9 cellular contexts compared by ENCODE assay signal in genomic region chrX:13194291-13195103, GRCh38.
DNase-seq lines count a peak whose midpoint lies in the region; ATAC-seq and TF ChIP-seq lines count a peak whose summit lies in the region.
"Had no signal": no experiment of that assay in that cellular context is flagged by ENCODE, and none has a peak within 500 bp of the region (broad histone marks: within the 10 kb centered on the region; RNA-seq: fewer than 3 reads in every experiment).

No MANE protein-coding gene starts in this region.

- peaks cover 32% of the 10 kb centered on the region for H3K4me1 ChIP-seq in HEK293 (ENCODE audit: control insufficient read depth, insufficient read depth, low read length)

- no peaks in the 10 kb centered on the region for H3K9me3 Mint-ChIP-seq in activated CD8-positive, alpha-beta T cell treated with anti-CD3 and anti-CD28 coated beads for 36 hours
- H3K9me3 Mint-ChIP-seq: memory B cell had no signal

- no peaks in the 10 kb centered on the region for H3K27me3 Mint-ChIP-seq in activated CD8-positive, alpha-beta T cell treated with anti-CD3 and anti-CD28 coated beads for 36 hours
- H3K27me3 Mint-ChIP-seq: memory B cell had no signal

- TF ChIP-seq CTCF in HEK293 (tag by site-specific recombination; IDR thresholded peaks at IDR 0.05), result no peak
- no peak for TF ChIP-seq CTCF in activated CD8-positive, alpha-beta T cell treated with anti-CD3 and anti-CD28 coated beads for 36 hours (IDR thresholded peaks at IDR 0.05)

- intact Hi-C loops in activated CD8-positive, alpha-beta T cell treated with anti-CD3 and anti-CD28 coated beads for 36 hours (cut with micrococcal nuclease), result no loop called here

- H3K4me3 ChIP-seq in HEK293 (ENCODE audit: low read depth, low read length), result no peak overlapping the region

- H3K27ac Mint-ChIP-seq in activated CD8-positive, alpha-beta T cell treated with anti-CD3 and anti-CD28 coated beads for 36 hours, result no peak overlapping the region
- H3K27ac Mint-ChIP-seq: memory B cell had no signal

- CTCF ChIA-PET in HEK293 (lab: Yijun Ruan, JAX), result interaction anchor here (0.6 to 2.3 kb wide), 8 partner anchors 18 to 248 kb away, joined by 3 to 15 read pairs (median 4); no protein-coding TSS in a partner anchor
- CTCF ChIA-PET in activated CD8-positive, alpha-beta T cell treated with anti-CD3 and anti-CD28 coated beads for 36 hours (lab: Charles Lee), result no interaction called here

- DNase-seq in A172 (ENCODE audit: low spot score), result peak; percentile 8
- peak; percentile 37 for DNase-seq in NCI-H2227 (lab: John Stamatoyannopoulos, UW; ENCODE audit: unreplicated experiment)
- peak; percentile 65 for DNase-seq in dermis blood vessel endothelial cell
- no peak for DNase-seq in stimulated activated naive CD4-positive, alpha-beta T cell treated with Interleukin-2 at 50 U/mL for 16 hours (lab: John Stamatoyannopoulos, UW)
- DNase-seq in activated CD8-positive, alpha-beta T cell treated with anti-CD3 and anti-CD28 coated beads for 36 hours, result no peak
- no peak for DNase-seq in globus pallidus (ENCODE audit: low spot score)
- DNase-seq in substantia nigra (lab: John Stamatoyannopoulos, UW), result no peak

- H3K36me3 ChIP-seq in HEK293 (ENCODE audit: control insufficient read depth in 2 of 2, insufficient read depth in 1 of 2, low read length in 2 of 2), result no peaks in the 10 kb centered on the region

- H3K36me3 Mint-ChIP-seq in activated CD8-positive, alpha-beta T cell treated with anti-CD3 and anti-CD28 coated beads for 36 hours (ENCODE audit: low read depth), result no peaks in the 10 kb centered on the region
- H3K36me3 Mint-ChIP-seq: memory B cell had no signal

- H3K4me3 Mint-ChIP-seq in activated CD8-positive, alpha-beta T cell treated with anti-CD3 and anti-CD28 coated beads for 36 hours, result no peak overlapping the region
- H3K4me3 Mint-ChIP-seq: memory B cell had no signal

- peaks cover 5% of the 10 kb centered on the region for H3K4me1 Mint-ChIP-seq in activated CD8-positive, alpha-beta T cell treated with anti-CD3 and anti-CD28 coated beads for 36 hours (ENCODE audit: low read depth)

- no peaks in the 10 kb centered on the region for H3K9me3 ChIP-seq in HEK293 (ENCODE audit: control insufficient read depth, insufficient read depth, low read depth, low read length)

- peak overlapping the region; percentile 26 for H3K27ac ChIP-seq in HEK293 (ENCODE audit: extremely low read depth, low read depth, low read length)
- H3K27ac ChIP-seq in substantia nigra (ENCODE audit: low read depth, low read length, poor library complexity, severe bottlenecking), result no peak overlapping the region

- POLR2A ChIA-PET in HEK293 (lab: Yijun Ruan, JAX), result interaction anchor here (0.6 to 1.0 kb wide), 2 partner anchors 12 to 109 kb away, joined by 3 read pairs; no protein-coding TSS in a partner anchor
- POLR2A ChIA-PET in activated CD8-positive, alpha-beta T cell treated with anti-CD3 and anti-CD28 coated beads for 36 hours (lab: Charles Lee), result no interaction called here

- no peak for ATAC-seq in activated CD8-positive, alpha-beta T cell treated with anti-CD3 and anti-CD28 coated beads for 36 hours

TF ChIP-seq in HEK293, 187 proteins besides CTCF, POLR2A, EP300 and RAD21:
- TF ChIP-seq ZBTB17 (tag by site-specific recombination; IDR thresholded peaks at IDR 0.05), result no peak
- no peak for TF ChIP-seq IKZF3 (tag by site-specific recombination; IDR thresholded peaks at IDR 0.05)
- no peak for TF ChIP-seq ZBTB26 (tag by site-specific recombination; optimal IDR thresholded peaks at IDR 0.05)
- no peak for TF ChIP-seq HOXC10 (CRISPR knock-in tag; IDR thresholded peaks at IDR 0.05)
- no peak for TF ChIP-seq PBX3 (CRISPR knock-in tag; IDR thresholded peaks at IDR 0.05)
- no peak for TF ChIP-seq ZNF658 (tag by site-specific recombination; IDR thresholded peaks at IDR 0.05)
- no peak for TF ChIP-seq ZNF510 (tag by site-specific recombination; IDR thresholded peaks at IDR 0.05; ENCODE audit: insufficient replicate concordance)
- TF ChIP-seq MEIS1 (CRISPR knock-in tag; IDR thresholded peaks at IDR 0.05; ENCODE audit: borderline replicate concordance), result peak; percentile 85; the same call in 1 of the 2 replicates
- TF ChIP-seq ZNF664 (tag by site-specific recombination; IDR thresholded peaks at IDR 0.05), result no peak
- TF ChIP-seq ZNF350 (tag by site-specific recombination; IDR thresholded peaks at IDR 0.05), result no peak
- no peak for TF ChIP-seq GLI2 (tag by site-specific recombination; IDR thresholded peaks at IDR 0.05; ENCODE audit: borderline replicate concordance, low read depth)
- peak; percentile 25 for TF ChIP-seq FEZF1 (tag by site-specific recombination; IDR thresholded peaks at IDR 0.05)
- no peak for TF ChIP-seq ZSCAN30 (tag by site-specific recombination; IDR thresholded peaks at IDR 0.05)
- TF ChIP-seq ZNF202 (tag by site-specific recombination; IDR thresholded peaks at IDR 0.05; ENCODE audit: borderline replicate concordance), result no peak
- no peak for TF ChIP-seq ZNF155 (tag by site-specific recombination; IDR thresholded peaks at IDR 0.05)
- peak; percentile 56 for TF ChIP-seq PRDM6 (tag by site-specific recombination; IDR thresholded peaks at IDR 0.05)

Comparison
In these comparisons a context has a peak if more than half of its experiments do, and no peak if none do; other contexts are left out.
1. DNase-seq: peak in A172 (single experiment), NCI-H2227 (single experiment) and dermis blood vessel endothelial cell (single experiment); none in stimulated activated naive CD4-positive, alpha-beta T cell treated with Interleukin-2 at 50 U/mL for 16 hours (single experiment), activated CD8-positive, alpha-beta T cell treated with anti-CD3 and anti-CD28 coated beads for 36 hours (single experiment), globus pallidus (single experiment) and substantia nigra (0 of 49).